Comparison of ENCODE assay signal across 17 cellular contexts in the genomic region with DNA sequence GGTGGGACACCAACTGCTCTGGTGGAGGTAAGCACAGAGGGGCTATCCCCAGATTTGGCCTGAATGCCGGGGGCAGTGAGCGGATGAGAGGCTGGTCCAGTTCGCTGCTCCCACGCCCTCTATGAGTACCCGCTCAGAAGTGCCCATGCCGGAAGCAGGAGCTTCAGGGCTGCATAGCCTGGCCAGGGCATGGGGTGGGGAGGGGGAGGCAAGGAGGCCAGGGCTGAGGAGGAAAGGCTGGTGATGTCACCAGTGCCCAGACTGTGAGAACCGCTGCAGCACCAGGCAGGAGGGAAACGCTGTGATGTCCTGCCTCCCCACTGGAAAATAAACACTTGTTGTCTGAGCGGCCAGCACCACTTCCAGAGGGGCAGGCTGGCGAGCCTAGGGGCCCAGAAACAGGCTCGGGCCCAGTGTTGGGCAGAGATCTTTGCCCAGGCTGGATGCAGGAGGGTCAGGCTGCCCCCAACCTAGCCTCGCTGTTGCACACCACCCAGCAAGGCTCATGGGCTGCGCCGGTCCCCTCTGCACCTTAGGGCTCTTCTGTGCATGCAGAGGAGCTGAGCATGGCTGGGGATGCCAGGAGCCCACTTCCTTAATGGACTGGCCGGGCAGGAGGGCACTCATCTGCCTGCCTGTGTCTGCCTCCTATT. TPM values are rescaled to one million over a fixed set of nuclear protein-coding genes. Genes with fewer than 3 reads are reported as not detected.
A peak's percentile ranks its signal among the peaks of the same experiment; 100 is the strongest.
DNase-seq lines count a peak whose midpoint lies in the region; ATAC-seq and TF ChIP-seq lines count a peak whose summit lies in the region.
"Had no signal": no experiment of that assay in that cellular context is flagged by ENCODE, and none has a peak within 500 bp of the region (broad histone marks: within the 10 kb centered on the region; RNA-seq: fewer than 3 reads in every experiment).

No MANE protein-coding gene starts in this region.

- CTCF ChIA-PET in WTC11 (lab: Charles Lee) = interaction anchor here (0.9 to 6.6 kb wide), 10 partner anchors 8 to 224 kb away, joined by 3 to 82 read pairs (median 8); a partner anchor contains a TSS
- CTCF ChIA-PET in activated CD8-positive, alpha-beta T cell treated with anti-CD3 and anti-CD28 coated beads for 36 hours (lab: Charles Lee) = interaction anchor here (1.4 to 1.8 kb wide), 2 partner anchors 12 to 14 kb away, joined by 4 to 7 read pairs; a partner anchor contains a TSS

- peaks cover 35% of the 10 kb centered on the region for H3K27me3 Mint-ChIP-seq in WTC11 (ENCODE audit: low read depth)
- H3K27me3 Mint-ChIP-seq in activated CD8-positive, alpha-beta T cell treated with anti-CD3 and anti-CD28 coated beads for 36 hours = no peaks in the 10 kb centered on the region
- H3K27me3 Mint-ChIP-seq: activated CD4-positive, alpha-beta T cell treated with anti-CD3 and anti-CD28 coated beads for 36 hours; activated naive CD4-positive, alpha-beta T cell treated with anti-CD3 and anti-CD28 coated beads, Interleukin-2, amount 50 U/mL, for 24 hours had no signal

- POLR2A ChIA-PET in WTC11 (lab: Charles Lee) = interaction anchor here (1.1 to 1.2 kb wide), 2 partner anchors 24 to 35 kb away, joined by 3 to 4 read pairs; a partner anchor contains a TSS
- POLR2A ChIA-PET in activated CD8-positive, alpha-beta T cell treated with anti-CD3 and anti-CD28 coated beads for 36 hours (lab: Charles Lee) = interaction anchor here (1.3 kb wide), 1 partner anchor 10 kb away, joined by 3 read pairs; no protein-coding TSS in a partner anchor

- no peaks in the 10 kb centered on the region for H3K36me3 ChIP-seq in subcutaneous abdominal adipose tissue (ENCODE audit: control insufficient read depth in 5 of 5, insufficient read depth in 5 of 5, low read length in 5 of 5)
- H3K36me3 ChIP-seq: suprapubic skin had no signal

- peak overlapping the region; percentile 54 for H3K27ac ChIP-seq in subcutaneous abdominal adipose tissue (ENCODE audit: low read depth, low read length)
- H3K27ac ChIP-seq: suprapubic skin had no signal

- H3K27me3 ChIP-seq in subcutaneous abdominal adipose tissue (ENCODE audit: control insufficient read depth in 5 of 5, insufficient read depth in 4 of 5, low read length in 5 of 5) = peaks cover 0 to 13% (median 4%) of the 10 kb centered on the region in 5 donors
- H3K27me3 ChIP-seq: dorsolateral prefrontal cortex had no signal

- peaks cover 7% of the 10 kb centered on the region for H3K4me1 Mint-ChIP-seq in WTC11
- H3K4me1 Mint-ChIP-seq in activated CD8-positive, alpha-beta T cell treated with anti-CD3 and anti-CD28 coated beads for 36 hours (ENCODE audit: low read depth) = no peaks in the 10 kb centered on the region
- H3K4me1 Mint-ChIP-seq: activated CD4-positive, alpha-beta T cell treated with anti-CD3 and anti-CD28 coated beads for 36 hours; activated naive CD4-positive, alpha-beta T cell treated with anti-CD3 and anti-CD28 coated beads, Interleukin-2, amount 50 U/mL, for 24 hours had no signal

- no peaks in the 10 kb centered on the region for H3K36me3 Mint-ChIP-seq in WTC11
- H3K36me3 Mint-ChIP-seq in activated CD8-positive, alpha-beta T cell treated with anti-CD3 and anti-CD28 coated beads for 36 hours (ENCODE audit: low read depth) = no peaks in the 10 kb centered on the region
- H3K36me3 Mint-ChIP-seq: activated naive CD4-positive, alpha-beta T cell treated with anti-CD3 and anti-CD28 coated beads, Interleukin-2, amount 50 U/mL, for 24 hours had no signal

- intact Hi-C loops in activated CD8-positive, alpha-beta T cell treated with anti-CD3 and anti-CD28 coated beads for 36 hours (cut with micrococcal nuclease) = no loop called here

- peak in 2 of 3 experiments; percentile 87 to 91 for DNase-seq in NCI-H1417 (lab: John Stamatoyannopoulos, UW)
- no peak for DNase-seq in NCI-H1417 treated with DMSO at 0.1 percent for 48 hours (lab: John Stamatoyannopoulos, UW)
- no peak for DNase-seq in WTC11 (ENCODE audit: low spot score)
- DNase-seq in left lobe of liver (ENCODE audit: low spot score) = no peak
- DNase-seq in activated CD8-positive, alpha-beta T cell treated with anti-CD3 and anti-CD28 coated beads for 36 hours = no peak
- DNase-seq: activated CD4-positive, alpha-beta T cell treated with anti-CD3 and anti-CD28 coated beads for 36 hours; CD4-positive, alpha-beta T cell; dorsolateral prefrontal cortex; NCI-H2107; nephron progenitor cell; stimulated activated CD4-positive, alpha-beta T cell treated with anti-CD3 and anti-CD28 coated beads, Interleukin-1b, Interleukin-23, amount 100 ng/mL, for 48 hours; T-helper 9 cell had no signal

- H3K4me3 Mint-ChIP-seq in WTC11 = no peak overlapping the region
- no peak overlapping the region for H3K4me3 Mint-ChIP-seq in activated CD8-positive, alpha-beta T cell treated with anti-CD3 and anti-CD28 coated beads for 36 hours
- H3K4me3 Mint-ChIP-seq: activated CD4-positive, alpha-beta T cell treated with anti-CD3 and anti-CD28 coated beads for 36 hours; activated naive CD4-positive, alpha-beta T cell treated with anti-CD3 and anti-CD28 coated beads, Interleukin-2, amount 50 U/mL, for 24 hours; CD4-positive, alpha-beta T cell; nephron progenitor cell had no signal

- H3K27ac Mint-ChIP-seq in WTC11 = no peak overlapping the region
- no peak overlapping the region for H3K27ac Mint-ChIP-seq in activated CD8-positive, alpha-beta T cell treated with anti-CD3 and anti-CD28 coated beads for 36 hours
- H3K27ac Mint-ChIP-seq: activated CD4-positive, alpha-beta T cell treated with anti-CD3 and anti-CD28 coated beads for 36 hours; CD4-positive, alpha-beta T cell; nephron progenitor cell had no signal

- peaks cover 0 to 72% (median 10%) of the 10 kb centered on the region in 5 donors for H3K4me1 ChIP-seq in subcutaneous abdominal adipose tissue (ENCODE audit: control insufficient read depth in 5 of 5, insufficient read depth in 5 of 5, low read length in 5 of 5)
- H3K4me1 ChIP-seq: suprapubic skin had no signal

- H3K9me3 Mint-ChIP-seq in WTC11 = no peaks in the 10 kb centered on the region
- no peaks in the 10 kb centered on the region for H3K9me3 Mint-ChIP-seq in activated CD8-positive, alpha-beta T cell treated with anti-CD3 and anti-CD28 coated beads for 36 hours
- H3K9me3 Mint-ChIP-seq: activated naive CD4-positive, alpha-beta T cell treated with anti-CD3 and anti-CD28 coated beads, Interleukin-2, amount 50 U/mL, for 24 hours; CD4-positive, alpha-beta T cell; nephron progenitor cell had no signal

- H3K9ac ChIP-seq in subcutaneous abdominal adipose tissue (ENCODE audit: low read length in 5 of 5) = no peak overlapping the region

- no peaks in the 10 kb centered on the region for H3K9me3 ChIP-seq in subcutaneous abdominal adipose tissue (ENCODE audit: control insufficient read depth in 5 of 5, low read length in 5 of 5)
- H3K9me3 ChIP-seq: suprapubic skin had no signal

- no peak for TF ChIP-seq CTCF in WTC11 (IDR thresholded peaks at IDR 0.05)
- no peak for TF ChIP-seq CTCF in activated CD8-positive, alpha-beta T cell treated with anti-CD3 and anti-CD28 coated beads for 36 hours (IDR thresholded peaks at IDR 0.05)

- ATAC-seq in WTC11 (no peak), left lobe of liver (peak; percentile 7), GM21825 (IDR thresholded peaks at IDR 0.05; ENCODE audit: unreplicated experiment) (no peak), HG03521 (IDR thresholded peaks at IDR 0.05; ENCODE audit: unreplicated experiment) (no peak)
- no peak for ATAC-seq in activated CD8-positive, alpha-beta T cell treated with anti-CD3 and anti-CD28 coated beads for 36 hours
- ATAC-seq: activated CD4-positive, alpha-beta T cell treated with anti-CD3 and anti-CD28 coated beads for 36 hours had no signal

- peak overlapping the region in 3 of 5 donors; percentile 38 to 51 (median 50) for H3K4me3 ChIP-seq in subcutaneous abdominal adipose tissue (ENCODE audit: low read depth in 1 of 5, low read length in 5 of 5)
- H3K4me3 ChIP-seq: dorsolateral prefrontal cortex, suprapubic skin had no signal

TF ChIP-seq in WTC11, 78 proteins besides CTCF, POLR2A, EP300 and RAD21:
- TF ChIP-seq, protein P1, sequence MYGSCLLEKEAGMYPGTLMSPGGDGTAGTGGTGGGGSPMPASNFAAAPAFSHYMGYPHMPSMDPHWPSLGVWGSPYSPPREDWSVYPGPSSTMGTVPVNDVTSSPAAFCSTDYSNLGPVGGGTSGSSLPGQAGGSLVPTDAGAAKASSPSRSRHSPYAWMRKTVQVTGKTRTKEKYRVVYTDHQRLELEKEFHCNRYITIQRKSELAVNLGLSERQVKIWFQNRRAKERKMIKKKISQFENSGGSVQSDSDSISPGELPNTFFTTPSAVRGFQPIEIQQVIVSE (CRISPR knock-in tag; IDR thresholded peaks at IDR 0.05; ENCODE audit: borderline replicate concordance) = no peak
- TF ChIP-seq, protein P2, sequence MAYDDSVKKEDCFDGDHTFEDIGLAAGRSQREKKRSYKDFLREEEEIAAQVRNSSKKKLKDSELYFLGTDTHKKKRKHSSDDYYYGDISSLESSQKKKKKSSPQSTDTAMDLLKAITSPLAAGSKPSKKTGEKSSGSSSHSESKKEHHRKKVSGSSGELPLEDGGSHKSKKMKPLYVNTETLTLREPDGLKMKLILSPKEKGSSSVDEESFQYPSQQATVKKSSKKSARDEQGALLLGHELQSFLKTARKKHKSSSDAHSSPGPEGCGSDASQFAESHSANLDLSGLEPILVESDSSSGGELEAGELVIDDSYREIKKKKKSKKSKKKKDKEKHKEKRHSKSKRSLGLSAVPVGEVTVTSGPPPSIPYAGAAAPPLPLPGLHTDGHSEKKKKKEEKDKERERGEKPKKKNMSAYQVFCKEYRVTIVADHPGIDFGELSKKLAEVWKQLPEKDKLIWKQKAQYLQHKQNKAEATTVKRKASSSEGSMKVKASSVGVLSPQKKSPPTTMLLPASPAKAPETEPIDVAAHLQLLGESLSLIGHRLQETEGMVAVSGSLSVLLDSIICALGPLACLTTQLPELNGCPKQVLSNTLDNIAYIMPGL (CRISPR knock-in tag; IDR thresholded peaks at IDR 0.05) = 0 out of 2 replicates have a peak, but pooled peaks have one; percentile 29

RNA-seq across cellular contexts. Expression of a gene that starts 10.9 kb away (rescaled TPM):
- total RNA-seq in WTC11 (2021) (0.94 to 1.6 TPM (median 1.1 TPM) in 3 replicates), left lobe of liver (3.7 TPM)
- total RNA-seq in activated CD8-positive, alpha-beta T cell treated with anti-CD3 and anti-CD28 coated beads for 36 hours = not detected

RNA-seq across cellular contexts. Expression of a gene that starts 24.0 kb away (rescaled TPM):
- total RNA-seq in WTC11 (2021) (22.0 to 27.3 TPM (median 24.1 TPM) in 3 replicates), left lobe of liver (10.3 TPM)
- total RNA-seq in activated CD8-positive, alpha-beta T cell treated with anti-CD3 and anti-CD28 coated beads for 36 hours = 1 to 10 TPM; 6.1 TPM

RNA-seq across cellular contexts. Expression of a gene that starts 35.0 kb away (rescaled TPM):
- total RNA-seq in WTC11 (2021) (17.2 to 31.0 TPM (median 17.7 TPM) in 3 replicates), left lobe of liver (1.1 TPM)
- 10 to 100 TPM; 21.9 to 22.6 TPM for total RNA-seq in activated CD8-positive, alpha-beta T cell treated with anti-CD3 and anti-CD28 coated beads for 36 hours

RNA-seq across cellular contexts. Expression of a gene that starts 44.2 kb away (rescaled TPM):
- 5.0 to 5.4 TPM (median 5.1 TPM) in 3 replicates for total RNA-seq in WTC11 (2021)
- not detected for total RNA-seq in left lobe of liver
- under 1 TPM; 0.40 to 0.41 TPM for total RNA-seq in activated CD8-positive, alpha-beta T cell treated with anti-CD3 and anti-CD28 coated beads for 36 hours

Comparison
In these comparisons a context has a peak if more than half of its experiments do, and no peak if none do; other contexts are left out.
1. DNase-seq: peak in NCI-H1417 (2 of 3); none in NCI-H1417 treated with DMSO at 0.1 percent for 48 hours (single experiment), WTC11 (single experiment), left lobe of liver (single experiment) and activated CD8-positive, alpha-beta T cell treated with anti-CD3 and anti-CD28 coated beads for 36 hours (single experiment).